In genomic region chr10:49161411-49161997, GRCh38 we compare ENCODE assay signal across 8 cellular contexts. TPM values are rescaled to one million over a fixed set of nuclear protein-coding genes. Genes with fewer than 3 reads are reported as not detected.
DNase-seq lines count a peak whose midpoint lies in the region; FAIRE-seq and TF ChIP-seq lines count a peak whose summit lies in the region.

No MANE protein-coding gene starts in this region.

- H3K4me1 ChIP-seq in stomach = no peaks in the 10 kb centered on the region

- no peak for TF ChIP-seq POLR2A in stomach (IDR thresholded peaks at IDR 0.05)

- TF ChIP-seq CTCF in GM12865 (IDR thresholded peaks at IDR 0.05; ENCODE audit: insufficient read depth, low read depth, low read length, missing control alignments) = peak; percentile 12
- peak in 1 of 7 experiments; percentile 19 for TF ChIP-seq CTCF in stomach (IDR thresholded peaks at IDR 0.05)
- no peak for TF ChIP-seq CTCF in D721Med (IDR thresholded peaks at IDR 0.05; ENCODE audit: insufficient read depth, missing control alignments)

- H3K27ac ChIP-seq in stomach = no peak overlapping the region

- H3K9me3 ChIP-seq in stomach = no peaks in the 10 kb centered on the region

- no peak for TF ChIP-seq EP300 in stomach (IDR thresholded peaks at IDR 0.05)

- no peak for DNase-seq in GM12865 (ENCODE audit: low read depth)
- peak; percentile 83 for DNase-seq in OCI-M1 (lab: John Stamatoyannopoulos, UW)
- DNase-seq in fibroblast of peridontal ligament (ENCODE audit: extremely low read depth) = peak; percentile 75
- peak; percentile 51 for DNase-seq in renal cortical epithelial cell (ENCODE audit: low read depth)
- DNase-seq in stomach = no peak
- no peak for DNase-seq in activated CD4-positive, alpha-beta T cell treated with anti-CD3 and anti-CD28 coated beads for 48 hours
- DNase-seq in D721Med (ENCODE audit: insufficient read length, low spot score) = no peak
- DNase-seq in T-helper 1 cell = no peak

- intact Hi-C loops in stomach (cut with DNase I; ENCODE audit: low total_unique reads) = loop anchor here (10.0 kb wide), 1 partner anchor 177 kb away; no protein-coding TSS in a partner anchor

- H3K36me3 ChIP-seq in stomach = peaks cover 0 to 4% (median under 1%) of the 10 kb centered on the region in 4 donors

- H3K4me3 ChIP-seq in GM12865 (ENCODE audit: low read depth, low read length) = no peak overlapping the region
- no peak overlapping the region for H3K4me3 ChIP-seq in stomach

- 39 to 51% (median 44%) methylated on average over 8 of the region's 8 CpGs for WGBS in stomach, 5 donors

- H3K27me3 ChIP-seq in stomach = peaks cover 0 to 4% (median 0%) of the 10 kb centered on the region in 3 donors

- FAIRE-seq in D721Med (lab: Jason Lieb, UNC) = no peak

RNA-seq across cellular contexts. Expression of gene TMEM273, which starts 26.7 kb away (rescaled TPM):
- total RNA-seq in renal cortical epithelial cell (not detected in 2 replicates), stomach (10 to 100 TPM in 1 of 5 donors, 1 to 10 TPM in 3, under 1 TPM in 1; 0.89 to 72.9 (median 2.9) TPM)
- 1 to 10 TPM; 6.3 to 9.3 (median 6.5) TPM for polyA plus RNA-seq in stomach

RNA-seq across cellular contexts. Expression of gene FAM170B, which starts 27.7 kb away (rescaled TPM):
- total RNA-seq in renal cortical epithelial cell (not detected in 2 replicates), stomach (not detected)
- not detected for polyA plus RNA-seq in stomach

RNA-seq across cellular contexts. Expression of gene VSTM4, which starts 46.2 kb away (rescaled TPM):
- 0.35 TPM in 2 replicates for total RNA-seq in renal cortical epithelial cell
- total RNA-seq in stomach = 10 to 100 TPM in 2 of 5 donors, 1 to 10 TPM in 2, under 1 TPM in 1; 0.58 to 23.1 (median 3.8) TPM
- polyA plus RNA-seq in stomach = 1 to 10 TPM; 2.1 to 3.1 (median 2.1) TPM

Comparison
In these comparisons a context has a peak if more than half of its experiments do, and no peak if none do; other contexts are left out.
1. DNase-seq: peak in OCI-M1 (single experiment), fibroblast of peridontal ligament (single experiment) and renal cortical epithelial cell (single experiment); none in GM12865 (single experiment), stomach (single experiment), activated CD4-positive, alpha-beta T cell treated with anti-CD3 and anti-CD28 coated beads for 48 hours (single experiment), D721Med (single experiment) and T-helper 1 cell (0 of 5).